Comparison of ENCODE assay signal across 20 cellular contexts in the genomic region with DNA sequence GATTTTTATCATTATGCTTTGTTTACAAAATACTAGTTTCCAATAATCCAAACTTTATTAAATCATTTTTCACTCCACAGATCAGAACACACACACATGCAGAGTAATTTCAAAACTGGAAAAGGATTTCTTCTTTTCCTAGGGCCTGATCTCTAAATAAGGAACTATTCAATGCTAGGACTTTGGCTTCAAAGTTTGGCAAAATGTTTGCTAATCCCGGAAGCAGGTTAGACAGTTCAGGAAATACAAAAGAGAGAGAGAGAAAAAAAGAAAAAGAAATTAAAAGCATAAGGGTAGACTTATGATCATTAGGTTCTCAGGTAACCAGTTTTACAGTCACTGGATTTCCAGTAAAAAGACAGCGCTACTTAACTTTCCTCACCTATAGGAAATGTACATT.
"Had no signal": no experiment of that assay in that cellular context is flagged by ENCODE, and none has a peak within 500 bp of the region (broad histone marks: within the 10 kb centered on the region; RNA-seq: fewer than 3 reads in every experiment).

No MANE protein-coding gene starts in this region.

- H3K27me3 ChIP-seq: foreskin keratinocyte, left lung, sigmoid colon, spleen, upper lobe of left lung had no signal

- H3K4me3 Mint-ChIP-seq: activated CD4-positive, alpha-beta memory T cell treated with anti-CD3 and anti-CD28 coated beads for 36 hours; activated naive CD4-positive, alpha-beta T cell treated with anti-CD3 and anti-CD28 coated beads, Interleukin-2, amount 10 ng/mL, durations not matched to agents 7 days and 5 days; natural killer cell; T-helper 1 cell treated with Interleukin-12 subunit alpha and Interleukin-12 subunit beta and Interleukin-4 antibody, amounts not matched to agents 30 μg/mL and 1 μg/mL, for 36 hours had no signal

- H3K4me3 ChIP-seq: left lung, lung, sigmoid colon, spleen, upper lobe of left lung had no signal

- H3K27ac Mint-ChIP-seq: activated CD4-positive, alpha-beta memory T cell treated with anti-CD3 and anti-CD28 coated beads for 36 hours; activated naive CD4-positive, alpha-beta T cell treated with anti-CD3 and anti-CD28 coated beads, Interleukin-2, amount 10 ng/mL, durations not matched to agents 7 days and 5 days; natural killer cell; T-helper 1 cell treated with Interleukin-12 subunit alpha and Interleukin-12 subunit beta and Interleukin-4 antibody, amounts not matched to agents 30 μg/mL and 1 μg/mL, for 36 hours had no signal

- ATAC-seq: foreskin keratinocyte, left lung, natural killer cell had no signal

- H3K27ac ChIP-seq: foreskin keratinocyte, left lung, sigmoid colon, spleen, upper lobe of left lung had no signal

- FAIRE-seq: bronchial epithelial cell had no signal

- DNase-seq: activated CD4-positive, alpha-beta memory T cell treated with anti-CD3 and anti-CD28 coated beads for 36 hours; activated CD4-positive, alpha-beta T cell treated with anti-CD3 and anti-CD28 coated beads for 4 hours; activated CD4-positive, CD25-positive, alpha-beta regulatory T cell; activated effector memory CD4-positive, alpha-beta T cell treated with anti-CD3 and anti-CD28 coated beads, Interleukin-2, amount 50 U/mL, for 16 hours; activated naive CD4-positive, alpha-beta T cell treated with anti-CD3 and anti-CD28 coated beads, Interleukin-2, amount 10 ng/mL, durations not matched to agents 7 days and 5 days; amygdala; cortex of kidney; foreskin keratinocyte; left lung; natural killer cell; retina; sigmoid colon; spleen; stimulated activated CD4-positive, alpha-beta T cell treated with anti-CD3 and anti-CD28 coated beads, Interleukin-4, amount 100 ng/mL, for 24 hours; stimulated activated naive CD4-positive, alpha-beta T cell treated with Interleukin-2 at 50 U/mL for 16 hours; T1000; upper lobe of left lung had no signal

- H3K4me1 Mint-ChIP-seq: activated naive CD4-positive, alpha-beta T cell treated with anti-CD3 and anti-CD28 coated beads, Interleukin-2, amount 10 ng/mL, durations not matched to agents 7 days and 5 days; natural killer cell had no signal

- H3K27me3 Mint-ChIP-seq: activated CD4-positive, alpha-beta memory T cell treated with anti-CD3 and anti-CD28 coated beads for 36 hours; activated naive CD4-positive, alpha-beta T cell treated with anti-CD3 and anti-CD28 coated beads, Interleukin-2, amount 10 ng/mL, durations not matched to agents 7 days and 5 days had no signal

- H3K4me1 ChIP-seq: foreskin keratinocyte, left lung, spleen, upper lobe of left lung had no signal

- H3K9me3 ChIP-seq: sigmoid colon, upper lobe of left lung had no signal

- H3K9me3 Mint-ChIP-seq: activated CD4-positive, alpha-beta memory T cell treated with anti-CD3 and anti-CD28 coated beads for 36 hours; activated naive CD4-positive, alpha-beta T cell treated with anti-CD3 and anti-CD28 coated beads, Interleukin-2, amount 10 ng/mL, durations not matched to agents 7 days and 5 days; natural killer cell; T-helper 1 cell treated with Interleukin-12 subunit alpha and Interleukin-12 subunit beta and Interleukin-4 antibody, amounts not matched to agents 30 μg/mL and 1 μg/mL, for 36 hours had no signal

- H3K36me3 Mint-ChIP-seq: activated naive CD4-positive, alpha-beta T cell treated with anti-CD3 and anti-CD28 coated beads, Interleukin-2, amount 10 ng/mL, durations not matched to agents 7 days and 5 days; natural killer cell had no signal

- H3K36me3 ChIP-seq: left lung had no signal
